1 cellular context compared by ENCODE assay signal in genomic region chr9:136409557-136410455, GRCh38.
TF ChIP-seq lines count a peak whose summit lies in the region.

No MANE protein-coding gene starts in this region.

TF ChIP-seq in K562, 482 proteins besides CTCF, POLR2A, EP300 and RAD21 (continued from another document and continues in another):
- peak; percentile 10 for TF ChIP-seq ZNF146 (CRISPR knock-in tag; IDR thresholded peaks at IDR 0.05; ENCODE audit: unreplicated experiment)
- TF ChIP-seq, protein P1, sequence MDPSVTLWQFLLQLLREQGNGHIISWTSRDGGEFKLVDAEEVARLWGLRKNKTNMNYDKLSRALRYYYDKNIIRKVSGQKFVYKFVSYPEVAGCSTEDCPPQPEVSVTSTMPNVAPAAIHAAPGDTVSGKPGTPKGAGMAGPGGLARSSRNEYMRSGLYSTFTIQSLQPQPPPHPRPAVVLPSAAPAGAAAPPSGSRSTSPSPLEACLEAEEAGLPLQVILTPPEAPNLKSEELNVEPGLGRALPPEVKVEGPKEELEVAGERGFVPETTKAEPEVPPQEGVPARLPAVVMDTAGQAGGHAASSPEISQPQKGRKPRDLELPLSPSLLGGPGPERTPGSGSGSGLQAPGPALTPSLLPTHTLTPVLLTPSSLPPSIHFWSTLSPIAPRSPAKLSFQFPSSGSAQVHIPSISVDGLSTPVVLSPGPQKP (CRISPR knock-in tag; IDR thresholded peaks at IDR 0.05): no peak; the same call in 1 of the 2 replicates
- peak; percentile 87; the same call in 1 of the 2 replicates for TF ChIP-seq ZNF511 (CRISPR knock-in tag; IDR thresholded peaks at IDR 0.05)
- no peak for TF ChIP-seq ZNF586 (CRISPR knock-in tag; conservative IDR thresholded peaks at IDR 0.05)
- no peak for TF ChIP-seq MEF2D (tag; conservative IDR thresholded peaks at IDR 0.05; ENCODE audit: low read depth)
- TF ChIP-seq NR2C1 (IDR thresholded peaks at IDR 0.05): no peak
- no peak for TF ChIP-seq NR2C1 (tag; IDR thresholded peaks at IDR 0.05)
- no peak for TF ChIP-seq E2F5 (CRISPR knock-in tag; IDR thresholded peaks at IDR 0.05)
- TF ChIP-seq U2AF2 (optimal IDR thresholded peaks at IDR 0.05; ENCODE audit: low read depth, low read length): no peak
- 0 out of 2 replicates have a peak, but pooled peaks have one; percentile 66 for TF ChIP-seq KAT7 (CRISPR knock-in tag; IDR thresholded peaks at IDR 0.05; ENCODE audit: borderline replicate concordance)
- no peak for TF ChIP-seq BMI1 (IDR thresholded peaks at IDR 0.05; ENCODE audit: low read length)
- TF ChIP-seq ZZZ3 (IDR thresholded peaks at IDR 0.05): no peak
- TF ChIP-seq ETV5 (CRISPR knock-in tag; IDR thresholded peaks at IDR 0.05; ENCODE audit: low read depth): no peak
- TF ChIP-seq, protein P2, sequence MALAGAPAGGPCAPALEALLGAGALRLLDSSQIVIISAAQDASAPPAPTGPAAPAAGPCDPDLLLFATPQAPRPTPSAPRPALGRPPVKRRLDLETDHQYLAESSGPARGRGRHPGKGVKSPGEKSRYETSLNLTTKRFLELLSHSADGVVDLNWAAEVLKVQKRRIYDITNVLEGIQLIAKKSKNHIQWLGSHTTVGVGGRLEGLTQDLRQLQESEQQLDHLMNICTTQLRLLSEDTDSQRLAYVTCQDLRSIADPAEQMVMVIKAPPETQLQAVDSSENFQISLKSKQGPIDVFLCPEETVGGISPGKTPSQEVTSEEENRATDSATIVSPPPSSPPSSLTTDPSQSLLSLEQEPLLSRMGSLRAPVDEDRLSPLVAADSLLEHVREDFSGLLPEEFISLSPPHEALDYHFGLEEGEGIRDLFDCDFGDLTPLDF (CRISPR knock-in tag; IDR thresholded peaks at IDR 0.05): 0 out of 2 replicates have a peak, but pooled peaks have one; percentile 54
- TF ChIP-seq POLR2H (tag; IDR thresholded peaks at IDR 0.05; ENCODE audit: low read depth): no peak
- no peak for TF ChIP-seq BRD9 (IDR thresholded peaks at IDR 0.05; ENCODE audit: low read depth, partially characterized antibody)
- TF ChIP-seq POLR2G (IDR thresholded peaks at IDR 0.05; ENCODE audit: low read depth, low read length): no peak
- TF ChIP-seq RBFOX2 (IDR thresholded peaks at IDR 0.05; ENCODE audit: low read depth, low read length): peak; percentile 84
- TF ChIP-seq ZNF232 (CRISPR knock-in tag; IDR thresholded peaks at IDR 0.05): 0 out of 2 replicates have a peak, but pooled peaks have one; percentile 10
- peak; percentile 40 to 45 for TF ChIP-seq MNT (conservative IDR thresholded peaks at IDR 0.05)
- TF ChIP-seq CCNT2 (IDR thresholded peaks at IDR 0.05; ENCODE audit: borderline replicate concordance, extremely low read depth, insufficient read length, low read depth, low read length): no peak
- TF ChIP-seq, protein P3, sequence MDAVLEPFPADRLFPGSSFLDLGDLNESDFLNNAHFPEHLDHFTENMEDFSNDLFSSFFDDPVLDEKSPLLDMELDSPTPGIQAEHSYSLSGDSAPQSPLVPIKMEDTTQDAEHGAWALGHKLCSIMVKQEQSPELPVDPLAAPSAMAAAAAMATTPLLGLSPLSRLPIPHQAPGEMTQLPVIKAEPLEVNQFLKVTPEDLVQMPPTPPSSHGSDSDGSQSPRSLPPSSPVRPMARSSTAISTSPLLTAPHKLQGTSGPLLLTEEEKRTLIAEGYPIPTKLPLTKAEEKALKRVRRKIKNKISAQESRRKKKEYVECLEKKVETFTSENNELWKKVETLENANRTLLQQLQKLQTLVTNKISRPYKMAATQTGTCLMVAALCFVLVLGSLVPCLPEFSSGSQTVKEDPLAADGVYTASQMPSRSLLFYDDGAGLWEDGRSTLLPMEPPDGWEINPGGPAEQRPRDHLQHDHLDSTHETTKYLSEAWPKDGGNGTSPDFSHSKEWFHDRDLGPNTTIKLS (IDR thresholded peaks at IDR 0.05; ENCODE audit: borderline replicate concordance, low read depth): 0 out of 2 replicates have a peak, but pooled peaks have one; percentile 23
- no peak for TF ChIP-seq CBX2 (IDR thresholded peaks at IDR 0.05; ENCODE audit: insufficient read depth, low read length, poor library complexity, severe bottlenecking)
- TF ChIP-seq HDAC1 (IDR thresholded peaks at IDR 0.05): peak in 1 of 2 experiments; percentile 64; a peak in 2 of 4 replicates
- TF ChIP-seq ZNF263 (CRISPR knock-in tag; IDR thresholded peaks at IDR 0.05; ENCODE audit: borderline replicate concordance): no peak
- peak; percentile 80 for TF ChIP-seq MAX (CRISPR knock-in tag; IDR thresholded peaks at IDR 0.05)
- no peak for TF ChIP-seq TAF15 (IDR thresholded peaks at IDR 0.05; ENCODE audit: low read depth, low read length)
- no peak for TF ChIP-seq MED1 (CRISPR knock-in tag; IDR thresholded peaks at IDR 0.05; ENCODE audit: borderline replicate concordance)
- no peak for TF ChIP-seq ZNF431 (CRISPR knock-in tag; IDR thresholded peaks at IDR 0.05)
- TF ChIP-seq RBM25 (IDR thresholded peaks at IDR 0.05; ENCODE audit: low read depth, low read length, severe bottlenecking): no peak
- TF ChIP-seq LEF1 (IDR thresholded peaks at IDR 0.05): no peak
- TF ChIP-seq ZNF699 (CRISPR knock-in tag; IDR thresholded peaks at IDR 0.05; ENCODE audit: insufficient replicate concordance): no peak
- TF ChIP-seq ZNF217 (CRISPR knock-in tag; IDR thresholded peaks at IDR 0.05): no peak
- TF ChIP-seq SOX6 (IDR thresholded peaks at IDR 0.05): no peak
- no peak for TF ChIP-seq FOXJ3 (CRISPR knock-in tag; IDR thresholded peaks at IDR 0.05)
- no peak for TF ChIP-seq GATAD2B (IDR thresholded peaks at IDR 0.05; ENCODE audit: borderline replicate concordance)
- TF ChIP-seq NEUROD1 (IDR thresholded peaks at IDR 0.05; ENCODE audit: borderline replicate concordance, low read depth, low read length, partially characterized antibody): no peak
- TF ChIP-seq HMGN3 (IDR thresholded peaks at IDR 0.05; ENCODE audit: borderline replicate concordance, extremely low read depth, insufficient read length, low read depth, low read length): peak; percentile 15
- peak; percentile 17 for TF ChIP-seq RBBP5 (IDR thresholded peaks at IDR 0.05; ENCODE audit: borderline replicate concordance, insufficient read depth, low read length, poor library complexity, severe bottlenecking)
- no peak for TF ChIP-seq YY1 (IDR thresholded peaks at IDR 0.05; ENCODE audit: borderline replicate concordance in 1 of 3, control insufficient read depth in 1 of 3, extremely low read depth in 1 of 3, insufficient read depth in 3 of 3, insufficient read length in 1 of 3, insufficient replicate concordance in 2 of 3, low read depth in 1 of 3, low read length in 2 of 3)
- TF ChIP-seq ID3 (CRISPR knock-in tag; IDR thresholded peaks at IDR 0.05): no peak
- TF ChIP-seq ID3 (tag; IDR thresholded peaks at IDR 0.05): no peak
- TF ChIP-seq, protein P4, sequence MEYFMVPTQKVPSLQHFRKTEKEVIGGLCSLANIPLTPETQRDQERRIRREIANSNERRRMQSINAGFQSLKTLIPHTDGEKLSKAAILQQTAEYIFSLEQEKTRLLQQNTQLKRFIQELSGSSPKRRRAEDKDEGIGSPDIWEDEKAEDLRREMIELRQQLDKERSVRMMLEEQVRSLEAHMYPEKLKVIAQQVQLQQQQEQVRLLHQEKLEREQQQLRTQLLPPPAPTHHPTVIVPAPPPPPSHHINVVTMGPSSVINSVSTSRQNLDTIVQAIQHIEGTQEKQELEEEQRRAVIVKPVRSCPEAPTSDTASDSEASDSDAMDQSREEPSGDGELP (CRISPR knock-in tag; IDR thresholded peaks at IDR 0.05; ENCODE audit: borderline replicate concordance): peak; percentile 12; the same call in 1 of the 2 replicates
- no peak for TF ChIP-seq ZNF57 (CRISPR knock-in tag; IDR thresholded peaks at IDR 0.05)
- TF ChIP-seq ZNF717 (CRISPR knock-in tag; IDR thresholded peaks at IDR 0.05): no peak
- no peak for TF ChIP-seq HMG20A (CRISPR knock-in tag; conservative IDR thresholded peaks at IDR 0.05)
- no peak for TF ChIP-seq ZNF134 (CRISPR knock-in tag; conservative IDR thresholded peaks at IDR 0.05)
- TF ChIP-seq, protein P5, sequence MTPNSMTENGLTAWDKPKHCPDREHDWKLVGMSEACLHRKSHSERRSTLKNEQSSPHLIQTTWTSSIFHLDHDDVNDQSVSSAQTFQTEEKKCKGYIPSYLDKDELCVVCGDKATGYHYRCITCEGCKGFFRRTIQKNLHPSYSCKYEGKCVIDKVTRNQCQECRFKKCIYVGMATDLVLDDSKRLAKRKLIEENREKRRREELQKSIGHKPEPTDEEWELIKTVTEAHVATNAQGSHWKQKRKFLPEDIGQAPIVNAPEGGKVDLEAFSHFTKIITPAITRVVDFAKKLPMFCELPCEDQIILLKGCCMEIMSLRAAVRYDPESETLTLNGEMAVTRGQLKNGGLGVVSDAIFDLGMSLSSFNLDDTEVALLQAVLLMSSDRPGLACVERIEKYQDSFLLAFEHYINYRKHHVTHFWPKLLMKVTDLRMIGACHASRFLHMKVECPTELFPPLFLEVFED (CRISPR knock-in tag; conservative IDR thresholded peaks at IDR 0.05): no peak
- TF ChIP-seq GTF2F1 (IDR thresholded peaks at IDR 0.05; ENCODE audit: low read depth, low read length): 0 out of 2 replicates have a peak, but pooled peaks have one; percentile 8
- no peak for TF ChIP-seq RFX1 (IDR thresholded peaks at IDR 0.05)
- no peak for TF ChIP-seq TOE1 (IDR thresholded peaks at IDR 0.05; ENCODE audit: borderline replicate concordance)
- no peak for TF ChIP-seq TOE1 (CRISPR knock-in tag; IDR thresholded peaks at IDR 0.05; ENCODE audit: borderline replicate concordance, low read depth)
- no peak for TF ChIP-seq HOMEZ (CRISPR knock-in tag; IDR thresholded peaks at IDR 0.05)
- TF ChIP-seq, protein P6, sequence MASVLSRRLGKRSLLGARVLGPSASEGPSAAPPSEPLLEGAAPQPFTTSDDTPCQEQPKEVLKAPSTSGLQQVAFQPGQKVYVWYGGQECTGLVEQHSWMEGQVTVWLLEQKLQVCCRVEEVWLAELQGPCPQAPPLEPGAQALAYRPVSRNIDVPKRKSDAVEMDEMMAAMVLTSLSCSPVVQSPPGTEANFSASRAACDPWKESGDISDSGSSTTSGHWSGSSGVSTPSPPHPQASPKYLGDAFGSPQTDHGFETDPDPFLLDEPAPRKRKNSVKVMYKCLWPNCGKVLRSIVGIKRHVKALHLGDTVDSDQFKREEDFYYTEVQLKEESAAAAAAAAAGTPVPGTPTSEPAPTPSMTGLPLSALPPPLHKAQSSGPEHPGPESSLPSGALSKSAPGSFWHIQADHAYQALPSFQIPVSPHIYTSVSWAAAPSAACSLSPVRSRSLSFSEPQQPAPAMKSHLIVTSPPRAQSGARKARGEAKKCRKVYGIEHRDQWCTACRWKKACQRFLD (CRISPR knock-in tag; IDR thresholded peaks at IDR 0.05): peak; percentile 70; the same call in 1 of the 2 replicates
- TF ChIP-seq, protein P7, sequence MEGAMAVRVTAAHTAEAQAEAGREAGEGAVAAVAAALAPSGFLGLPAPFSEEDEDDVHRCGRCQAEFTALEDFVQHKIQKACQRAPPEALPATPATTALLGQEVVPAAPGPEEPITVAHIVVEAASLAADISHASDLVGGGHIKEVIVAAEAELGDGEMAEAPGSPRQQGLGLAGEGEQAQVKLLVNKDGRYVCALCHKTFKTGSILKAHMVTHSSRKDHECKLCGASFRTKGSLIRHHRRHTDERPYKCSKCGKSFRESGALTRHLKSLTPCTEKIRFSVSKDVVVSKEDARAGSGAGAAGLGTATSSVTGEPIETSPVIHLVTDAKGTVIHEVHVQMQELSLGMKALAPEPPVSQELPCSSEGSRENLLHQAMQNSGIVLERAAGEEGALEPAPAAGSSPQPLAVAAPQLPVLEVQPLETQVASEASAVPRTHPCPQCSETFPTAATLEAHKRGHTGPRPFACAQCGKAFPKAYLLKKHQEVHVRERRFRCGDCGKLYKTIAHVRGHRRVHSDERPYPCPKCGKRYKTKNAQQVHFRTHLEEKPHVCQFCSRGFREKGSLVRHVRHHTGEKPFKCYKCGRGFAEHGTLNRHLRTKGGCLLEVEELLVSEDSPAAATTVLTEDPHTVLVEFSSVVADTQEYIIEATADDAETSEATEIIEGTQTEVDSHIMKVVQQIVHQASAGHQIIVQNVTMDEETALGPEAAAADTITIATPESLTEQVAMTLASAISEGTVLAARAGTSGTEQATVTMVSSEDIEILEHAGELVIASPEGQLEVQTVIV (CRISPR knock-in tag; IDR thresholded peaks at IDR 0.05; ENCODE audit: borderline replicate concordance): no peak
